In genomic region chr18:713135-713490, GRCh38 we compare ENCODE assay signal across 8 cellular contexts. TPM values are rescaled to one million over a fixed set of nuclear protein-coding genes. Genes with fewer than 3 reads are reported as not detected.
DNase-seq lines count a peak whose midpoint lies in the region; ATAC-seq and TF ChIP-seq lines count a peak whose summit lies in the region.

No MANE protein-coding gene starts in this region.

- peaks cover 20% of the 10 kb centered on the region for H3K36me3 Mint-ChIP-seq in activated CD4-positive, alpha-beta memory T cell treated with anti-CD3 and anti-CD28 coated beads, Interleukin-2, amount 10 ng/mL, durations not matched to agents 7 days and 5 days (ENCODE audit: low read depth)

- TF ChIP-seq EP300 in sigmoid colon (IDR thresholded peaks at IDR 0.05), result no peak

- H3K27me3 ChIP-seq in H7 (ENCODE audit: control insufficient read depth, insufficient read depth, low read length), result no peaks in the 10 kb centered on the region; the same call in 1 of the 2 replicates
- H3K27me3 ChIP-seq in sigmoid colon, result no peaks in the 10 kb centered on the region

- no peaks in the 10 kb centered on the region for H3K9me3 ChIP-seq in sigmoid colon

- no peak for TF ChIP-seq POLR2A in sigmoid colon (IDR thresholded peaks at IDR 0.05)

- CTCF ChIA-PET in activated CD4-positive, alpha-beta memory T cell treated with anti-CD3 and anti-CD28 coated beads, Interleukin-2, amount 10 ng/mL, durations not matched to agents 7 days and 5 days (lab: Charles Lee), result interaction anchor here (0.7 to 6.9 kb wide), 24 partner anchors 10 to 555 kb away, joined by 3 to 82 read pairs (median 4); partner anchors contain the start of genes TYMS, USP14 and YES1

- POLR2A ChIA-PET in activated CD4-positive, alpha-beta memory T cell treated with anti-CD3 and anti-CD28 coated beads, Interleukin-2, amount 10 ng/mL, durations not matched to agents 7 days and 5 days (lab: Charles Lee), result interaction anchor here (0.6 to 2.5 kb wide), 19 partner anchors 10 to 445 kb away, joined by 3 to 38 read pairs (median 4); partner anchors contain the start of genes THOC1, TYMS and YES1

- peaks cover 0 to 18% (median 11%) of the 10 kb centered on the region in 4 donors for H3K4me1 ChIP-seq in sigmoid colon

- peak overlapping the region; percentile 67 for H3K4me3 Mint-ChIP-seq in activated CD4-positive, alpha-beta memory T cell treated with anti-CD3 and anti-CD28 coated beads, Interleukin-2, amount 10 ng/mL, durations not matched to agents 7 days and 5 days

- 39 to 76% methylated on average over 23 of the region's 23 CpGs for WGBS in sigmoid colon, 2 donors

- peak overlapping the region; percentile 78 to 88 (median 81) for H3K27ac ChIP-seq in sigmoid colon

- no peaks in the 10 kb centered on the region for H3K36me3 ChIP-seq in H7 (replicated peaks; ENCODE audit: control insufficient read depth, insufficient read depth, low read length)
- no peaks in the 10 kb centered on the region for H3K36me3 ChIP-seq in sigmoid colon

- H3K9me3 Mint-ChIP-seq in activated CD4-positive, alpha-beta memory T cell treated with anti-CD3 and anti-CD28 coated beads, Interleukin-2, amount 10 ng/mL, durations not matched to agents 7 days and 5 days, result no peaks in the 10 kb centered on the region

- H3K4me3 ChIP-seq in H7 (ENCODE audit: insufficient read depth, low read depth, low read length), result peak overlapping the region; percentile 49; the same call in 1 of the 2 replicates
- peak overlapping the region; percentile 35 to 89 for H3K4me3 ChIP-seq in foreskin fibroblast (ENCODE audit: low read depth in 1 of 2, low read length in 2 of 2)
- H3K4me3 ChIP-seq in sigmoid colon, result peak overlapping the region; percentile 38 to 80 (median 52)

- intact Hi-C loops in sigmoid colon (cut with DNase I), result loop anchor here (5.0 to 10.0 kb wide), 3 partner anchors 56 to 448 kb away; partner anchors contain the start of genes THOC1, TYMS and YES1

- no peaks in the 10 kb centered on the region for H3K27me3 Mint-ChIP-seq in activated CD4-positive, alpha-beta memory T cell treated with anti-CD3 and anti-CD28 coated beads, Interleukin-2, amount 10 ng/mL, durations not matched to agents 7 days and 5 days

- DNase-seq in H7 (no peak), foreskin fibroblast (no peak), sigmoid colon (no peak), occipital lobe (lab: John Stamatoyannopoulos, UW) (no peak)
- no peak for DNase-seq in activated CD4-positive, alpha-beta memory T cell treated with anti-CD3 and anti-CD28 coated beads, Interleukin-2, amount 10 ng/mL, durations not matched to agents 7 days and 5 days
- DNase-seq in activated CD4-positive, CD25-positive, alpha-beta regulatory T cell (lab: John Stamatoyannopoulos, UW), result no peak

- ATAC-seq in GM18511 (IDR thresholded peaks at IDR 0.05; ENCODE audit: unreplicated experiment), result no peak
- ATAC-seq in GM19023 (IDR thresholded peaks at IDR 0.05; ENCODE audit: unreplicated experiment), result no peak

- H3K27ac Mint-ChIP-seq in activated CD4-positive, alpha-beta memory T cell treated with anti-CD3 and anti-CD28 coated beads, Interleukin-2, amount 10 ng/mL, durations not matched to agents 7 days and 5 days, result peak overlapping the region; percentile 56

- peaks cover 59% of the 10 kb centered on the region for H3K4me1 Mint-ChIP-seq in activated CD4-positive, alpha-beta memory T cell treated with anti-CD3 and anti-CD28 coated beads, Interleukin-2, amount 10 ng/mL, durations not matched to agents 7 days and 5 days

- no peak for TF ChIP-seq CTCF in foreskin fibroblast (IDR thresholded peaks at IDR 0.05; ENCODE audit: low read depth, low read length)
- TF ChIP-seq CTCF in sigmoid colon (IDR thresholded peaks at IDR 0.05), result no peak

RNA-seq across cellular contexts. Expression of gene ENOSF1, which starts 0.7 kb away (rescaled TPM):
- 15.4 and 20.6 TPM in 2 replicates for total RNA-seq in H7 (2014; rRNA removed; shearing (Covaris generic))
- 10 to 100 TPM; 65.3 to 67.1 TPM for total RNA-seq in activated CD4-positive, alpha-beta memory T cell treated with anti-CD3 and anti-CD28 coated beads, Interleukin-2, amount 10 ng/mL, durations not matched to agents 7 days and 5 days
- total RNA-seq in sigmoid colon (10 to 100 TPM; 37.5 to 56.9 (median 52.7) TPM), occipital lobe (2.7 TPM)
- polyA plus RNA-seq in sigmoid colon, result 10 to 100 TPM; 16.8 to 43.6 (median 34.4) TPM

RNA-seq across cellular contexts. Expression of gene TYMS, which starts 55.7 kb away (rescaled TPM):
- total RNA-seq in H7 (2014; rRNA removed; shearing (Covaris generic)), result 30.2 and 44.8 TPM in 2 replicates
- total RNA-seq in activated CD4-positive, alpha-beta memory T cell treated with anti-CD3 and anti-CD28 coated beads, Interleukin-2, amount 10 ng/mL, durations not matched to agents 7 days and 5 days, result 100 to 1,000 TPM; 279 to 288 TPM
- total RNA-seq in sigmoid colon, result 1 to 10 TPM in 3 of 4 donors, under 1 TPM in 1; 0.55 to 3.0 (median 1.1) TPM
- polyA plus RNA-seq in sigmoid colon, result 10 to 100 TPM in 2 of 3 donors, 1 to 10 TPM in 1; 7.8 to 62.0 (median 17.3) TPM
- 2.0 TPM for total RNA-seq in occipital lobe
